In the genomic region with DNA sequence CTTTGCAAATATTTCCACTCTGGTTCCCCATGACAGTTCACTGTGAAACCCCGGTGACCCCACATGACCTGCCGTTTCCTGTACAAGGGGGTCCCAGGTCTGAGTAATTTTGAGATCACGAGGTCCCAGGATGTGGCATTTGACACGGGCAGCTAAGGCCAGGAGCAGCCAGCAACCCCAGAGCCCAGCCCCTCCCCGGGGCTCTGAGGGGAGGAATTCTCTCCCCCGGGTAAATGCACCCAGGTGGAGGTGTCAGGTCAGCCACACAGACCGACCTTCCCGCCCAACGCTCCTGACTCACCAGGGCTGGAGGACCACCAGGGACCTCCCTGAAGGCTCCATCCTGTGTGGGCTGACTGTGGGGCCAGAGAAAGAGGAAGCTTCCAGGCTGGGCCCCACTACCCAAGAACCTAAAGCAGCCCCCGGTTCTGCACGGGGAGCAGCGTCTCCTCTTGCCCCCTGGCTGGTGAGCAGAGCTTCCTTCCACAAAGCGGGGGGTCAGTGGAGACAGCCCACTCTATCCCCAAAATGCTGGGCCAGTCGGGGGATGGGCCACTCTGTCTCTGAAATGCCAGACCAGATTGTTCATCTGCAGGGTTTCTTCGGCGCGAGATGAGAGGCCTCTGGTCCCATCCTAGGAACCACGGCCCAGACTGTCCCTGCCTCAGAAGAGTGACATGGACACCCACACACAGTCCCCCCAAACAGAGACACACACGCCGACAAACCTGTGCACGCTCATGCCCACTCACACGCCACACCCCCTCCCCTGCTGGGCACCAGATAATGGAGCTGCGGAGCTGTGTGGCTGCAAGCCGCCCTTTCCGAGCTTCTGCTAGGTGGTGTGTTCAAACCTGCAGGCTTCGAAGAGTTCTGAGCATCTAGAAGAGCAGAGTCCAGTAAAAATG, we compare ENCODE assay signal across 1 cellular context.
TF ChIP-seq lines count a peak whose summit lies in the region.

No MANE protein-coding gene starts in this region.

TF ChIP-seq in endothelial cell of umbilical vein, 7 proteins besides CTCF, POLR2A, EP300 and RAD21:
- TF ChIP-seq EZH2 (IDR thresholded peaks at IDR 0.05; ENCODE audit: borderline replicate concordance, low read depth, low read length, severe bottlenecking) (no peak), MYC (IDR thresholded peaks at IDR 0.05; ENCODE audit: low read depth, low read length) (no peak), JUN (IDR thresholded peaks at IDR 0.05; ENCODE audit: borderline replicate concordance, insufficient read depth, insufficient read length, low read depth) (no peak)
TF ChIP-seq in endothelial cell of umbilical vein: peak in this region for 0.
